ENCODE assay signal across 1 cellular context in genomic region chr18:741931-742512, GRCh38.
TF ChIP-seq lines count a peak whose summit lies in the region.

No MANE protein-coding gene starts in this region.

TF ChIP-seq in HCT116, 20 proteins besides CTCF, POLR2A, EP300 and RAD21 (continued from another document):
- TF ChIP-seq, protein P1, sequence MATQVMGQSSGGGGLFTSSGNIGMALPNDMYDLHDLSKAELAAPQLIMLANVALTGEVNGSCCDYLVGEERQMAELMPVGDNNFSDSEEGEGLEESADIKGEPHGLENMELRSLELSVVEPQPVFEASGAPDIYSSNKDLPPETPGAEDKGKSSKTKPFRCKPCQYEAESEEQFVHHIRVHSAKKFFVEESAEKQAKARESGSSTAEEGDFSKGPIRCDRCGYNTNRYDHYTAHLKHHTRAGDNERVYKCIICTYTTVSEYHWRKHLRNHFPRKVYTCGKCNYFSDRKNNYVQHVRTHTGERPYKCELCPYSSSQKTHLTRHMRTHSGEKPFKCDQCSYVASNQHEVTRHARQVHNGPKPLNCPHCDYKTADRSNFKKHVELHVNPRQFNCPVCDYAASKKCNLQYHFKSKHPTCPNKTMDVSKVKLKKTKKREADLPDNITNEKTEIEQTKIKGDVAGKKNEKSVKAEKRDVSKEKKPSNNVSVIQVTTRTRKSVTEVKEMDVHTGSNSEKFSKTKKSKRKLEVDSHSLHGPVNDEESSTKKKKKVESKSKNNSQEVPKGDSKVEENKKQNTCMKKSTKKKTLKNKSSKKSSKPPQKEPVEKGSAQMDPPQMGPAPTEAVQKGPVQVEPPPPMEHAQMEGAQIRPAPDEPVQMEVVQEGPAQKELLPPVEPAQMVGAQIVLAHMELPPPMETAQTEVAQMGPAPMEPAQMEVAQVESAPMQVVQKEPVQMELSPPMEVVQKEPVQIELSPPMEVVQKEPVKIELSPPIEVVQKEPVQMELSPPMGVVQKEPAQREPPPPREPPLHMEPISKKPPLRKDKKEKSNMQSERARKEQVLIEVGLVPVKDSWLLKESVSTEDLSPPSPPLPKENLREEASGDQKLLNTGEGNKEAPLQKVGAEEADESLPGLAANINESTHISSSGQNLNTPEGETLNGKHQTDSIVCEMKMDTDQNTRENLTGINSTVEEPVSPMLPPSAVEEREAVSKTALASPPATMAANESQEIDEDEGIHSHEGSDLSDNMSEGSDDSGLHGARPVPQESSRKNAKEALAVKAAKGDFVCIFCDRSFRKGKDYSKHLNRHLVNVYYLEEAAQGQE (IDR thresholded peaks at IDR 0.05; ENCODE audit: low read depth) = no peak
- TF ChIP-seq CBX3 (IDR thresholded peaks at IDR 0.05; ENCODE audit: low read depth) (no peak), SP1 (IDR thresholded peaks at IDR 0.05; ENCODE audit: low read depth) (no peak)
